8 cellular contexts compared by ENCODE assay signal in genomic region chr4:72430988-72431387, GRCh38.
"Had no signal": no experiment of that assay in that cellular context is flagged by ENCODE, and none has a peak within 500 bp of the region (broad histone marks: within the 10 kb centered on the region; RNA-seq: fewer than 3 reads in every experiment).

No MANE protein-coding gene starts in this region.

- ATAC-seq: HepG2, K562 had no signal

- H3K27ac ChIP-seq: HL-60, KMS-11 had no signal

- H3K4me3 ChIP-seq: K562 had no signal

- FAIRE-seq: HepG2, HTR-8/SVneo, K562 had no signal

- DNase-seq: IMR-90, KBM-7, KG1 had no signal
